20 cellular contexts compared by ENCODE assay signal in the genomic region with DNA sequence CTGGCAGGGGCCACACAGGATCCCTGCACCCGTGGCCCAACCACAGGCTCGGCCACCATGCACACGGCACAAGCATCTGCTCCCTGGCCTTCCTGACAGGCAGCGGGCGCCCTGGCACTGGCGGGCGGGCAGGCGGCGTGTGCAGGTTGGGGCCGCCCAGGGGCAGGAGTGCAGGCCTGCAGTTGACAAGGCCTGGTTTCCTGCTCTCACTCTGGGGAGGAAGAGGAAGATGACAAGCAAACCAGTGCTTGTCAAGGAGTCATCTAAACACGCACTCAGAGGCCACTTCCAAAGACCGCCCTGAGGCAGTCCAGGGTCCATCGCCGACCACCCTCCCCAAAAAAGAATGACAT.
A peak's percentile ranks its signal among the peaks of the same experiment; 100 is the strongest.
DNase-seq lines count a peak whose midpoint lies in the region; ATAC-seq, FAIRE-seq and TF ChIP-seq lines count a peak whose summit lies in the region.
"Had no signal": no experiment of that assay in that cellular context is flagged by ENCODE, and none has a peak within 500 bp of the region (broad histone marks: within the 10 kb centered on the region; RNA-seq: fewer than 3 reads in every experiment).

No MANE protein-coding gene starts in this region.

- dilution Hi-C loops in endothelial cell of umbilical vein (cut with MboI; ENCODE audit: extremely low pct_ligation_motif_present, low sequenced_read_pairs), result no loop called here

- H3K4me3 ChIP-seq in Loucy (ENCODE audit: low read length, poor library complexity, severe bottlenecking) (no peak overlapping the region), endothelial cell of umbilical vein (replicated peaks in 1 of 3; ENCODE audit: insufficient read depth in 1 of 3, low read depth in 1 of 3, low read length in 3 of 3) (no peak overlapping the region), tibial artery (no peak overlapping the region)
- no peak overlapping the region for H3K4me3 ChIP-seq in CD8-positive, alpha-beta memory T cell (ENCODE audit: low read length)
- H3K4me3 ChIP-seq: coronary artery, hepatocyte, thoracic aorta had no signal

- H3K9me1 ChIP-seq in endothelial cell of umbilical vein (replicated peaks; ENCODE audit: control insufficient read depth, extremely low read depth, insufficient read depth, low read length), result no peaks in the 10 kb centered on the region

- H3K4me3 Mint-ChIP-seq in T-helper 2 cell treated with Interferon-gamma antibody and Interleukin-4, amounts not matched to agents 5 μg/mL and 100 μg/mL, for 36 hours, result no peak overlapping the region
- no peak overlapping the region for H3K4me3 Mint-ChIP-seq in activated T-helper 17 cell treated with anti-CD3 and anti-CD28 coated beads, Interleukin-2, amount 50 U/mL, for 72 hours
- H3K4me3 Mint-ChIP-seq in CD8-positive, alpha-beta memory T cell, result no peak overlapping the region
- H3K4me3 Mint-ChIP-seq: activated B cell treated with CpG ODN at 0.5 μM for 24 hours; activated naive CD8-positive, alpha-beta T cell; natural killer cell treated with Interleukin-12 subunit alpha and Interleukin-12 subunit beta and Interleukin-15 and Interleukin-18, amount 100 ng/mL, for 72 hours; T-helper 17 cell had no signal

- no peaks in the 10 kb centered on the region for H3K9me2 ChIP-seq in Loucy (replicated peaks; ENCODE audit: low read depth, low read length)

- no peaks in the 10 kb centered on the region for H3K9me3 ChIP-seq in Loucy (ENCODE audit: insufficient read depth, low read depth, low read length)
- H3K9me3 ChIP-seq in endothelial cell of umbilical vein (replicated peaks; ENCODE audit: control insufficient read depth, insufficient read depth, low read length), result no peaks in the 10 kb centered on the region
- no peaks in the 10 kb centered on the region for H3K9me3 ChIP-seq in tibial artery
- H3K9me3 ChIP-seq in CD8-positive, alpha-beta memory T cell (ENCODE audit: low read length), result no peaks in the 10 kb centered on the region
- H3K9me3 ChIP-seq: thoracic aorta had no signal

- no peak for DNase-seq in endothelial cell of umbilical vein (ENCODE audit: low read depth, low spot score)
- peak; percentile 29 to 60 for DNase-seq in lung microvascular endothelial cell (ENCODE audit: low read depth in 2 of 2)
- DNase-seq in tibial artery, result no peak
- no peak for DNase-seq in T-helper 2 cell treated with Interferon-gamma antibody and Interleukin-4, amounts not matched to agents 5 μg/mL and 100 μg/mL, for 36 hours (ENCODE audit: low spot score)
- DNase-seq in CD8-positive, alpha-beta memory T cell, result no peak
- DNase-seq: activated B cell treated with CpG ODN at 0.5 μM for 24 hours; activated T-cell treated with anti-CD3 and anti-CD28 coated beads, Interleukin-2, amount 50 U/mL, for 48 hours; brain microvascular endothelial cell; GOT3; NCI-H524; T-helper 17 cell had no signal

- ATAC-seq in activated T-helper 17 cell treated with anti-CD3 and anti-CD28 coated beads, Interleukin-2, amount 50 U/mL, for 72 hours (replicated peaks), result no peak
- ATAC-seq: natural killer cell treated with Interleukin-12 subunit alpha and Interleukin-12 subunit beta and Interleukin-15 and Interleukin-18, amount 100 ng/mL, for 72 hours; T-helper 17 cell had no signal

- H2AFZ ChIP-seq in Loucy (ENCODE audit: low read length) (0 out of 2 replicates have a peak overlapping the region, but pooled peaks have one; percentile 8), endothelial cell of umbilical vein (ENCODE audit: low read depth, low read length) (no peak overlapping the region)
- H2AFZ ChIP-seq: hepatocyte had no signal

- POLR2A ChIA-PET in endothelial cell of umbilical vein (lab: Charles Lee), result no interaction called here
- POLR2A ChIA-PET in CD8-positive, alpha-beta memory T cell (lab: Charles Lee), result no interaction called here

- H3K4me2 ChIP-seq in Loucy (ENCODE audit: low read depth, low read length, poor library complexity, severe bottlenecking) (peak overlapping the region; percentile 46), endothelial cell of umbilical vein (ENCODE audit: insufficient read depth, low read length) (no peak overlapping the region)

- H3K36me3 ChIP-seq in Loucy (ENCODE audit: insufficient read depth, low read length) (no peaks in the 10 kb centered on the region), endothelial cell of umbilical vein (ENCODE audit: control insufficient read depth in 2 of 2, extremely low read depth in 1 of 2, insufficient read depth in 2 of 2, low read length in 2 of 2) (no peaks in the 10 kb centered on the region), tibial artery (no peaks in the 10 kb centered on the region)
- no peaks in the 10 kb centered on the region for H3K36me3 ChIP-seq in CD8-positive, alpha-beta memory T cell (ENCODE audit: insufficient read depth, low read length)
- H3K36me3 ChIP-seq: brain microvascular endothelial cell, thoracic aorta had no signal

- no peaks in the 10 kb centered on the region for H3K4me1 Mint-ChIP-seq in T-helper 2 cell treated with Interferon-gamma antibody and Interleukin-4, amounts not matched to agents 5 μg/mL and 100 μg/mL, for 36 hours (ENCODE audit: low read depth)
- H3K4me1 Mint-ChIP-seq in activated T-helper 17 cell treated with anti-CD3 and anti-CD28 coated beads, Interleukin-2, amount 50 U/mL, for 72 hours, result no peaks in the 10 kb centered on the region
- H3K4me1 Mint-ChIP-seq in CD8-positive, alpha-beta memory T cell, result peaks cover 0 to 4% (median 0%) of the 10 kb centered on the region in 3 donors
- H3K4me1 Mint-ChIP-seq: activated B cell treated with CpG ODN at 0.5 μM for 24 hours had no signal

- H3K36me3 Mint-ChIP-seq in T-helper 2 cell treated with Interferon-gamma antibody and Interleukin-4, amounts not matched to agents 5 μg/mL and 100 μg/mL, for 36 hours (ENCODE audit: low read depth), result no peaks in the 10 kb centered on the region
- no peaks in the 10 kb centered on the region for H3K36me3 Mint-ChIP-seq in activated T-helper 17 cell treated with anti-CD3 and anti-CD28 coated beads, Interleukin-2, amount 50 U/mL, for 72 hours (ENCODE audit: low read depth)
- H3K36me3 Mint-ChIP-seq in CD8-positive, alpha-beta memory T cell, result peaks cover 0 to 4% (median 1%) of the 10 kb centered on the region in 3 donors
- H3K36me3 Mint-ChIP-seq: activated naive CD8-positive, alpha-beta T cell; natural killer cell treated with Interleukin-12 subunit alpha and Interleukin-12 subunit beta and Interleukin-15 and Interleukin-18, amount 100 ng/mL, for 72 hours had no signal

- no peak overlapping the region for H3K27ac Mint-ChIP-seq in T-helper 2 cell treated with Interferon-gamma antibody and Interleukin-4, amounts not matched to agents 5 μg/mL and 100 μg/mL, for 36 hours
- H3K27ac Mint-ChIP-seq in activated T-helper 17 cell treated with anti-CD3 and anti-CD28 coated beads, Interleukin-2, amount 50 U/mL, for 72 hours, result no peak overlapping the region
- H3K27ac Mint-ChIP-seq in CD8-positive, alpha-beta memory T cell, result no peak overlapping the region
- H3K27ac Mint-ChIP-seq: activated B cell treated with CpG ODN at 0.5 μM for 24 hours; activated naive CD8-positive, alpha-beta T cell; natural killer cell treated with Interleukin-12 subunit alpha and Interleukin-12 subunit beta and Interleukin-15 and Interleukin-18, amount 100 ng/mL, for 72 hours; T-helper 17 cell had no signal

- H3K9me3 Mint-ChIP-seq in T-helper 2 cell treated with Interferon-gamma antibody and Interleukin-4, amounts not matched to agents 5 μg/mL and 100 μg/mL, for 36 hours, result no peaks in the 10 kb centered on the region
- H3K9me3 Mint-ChIP-seq in activated T-helper 17 cell treated with anti-CD3 and anti-CD28 coated beads, Interleukin-2, amount 50 U/mL, for 72 hours, result no peaks in the 10 kb centered on the region
- no peaks in the 10 kb centered on the region for H3K9me3 Mint-ChIP-seq in CD8-positive, alpha-beta memory T cell
- H3K9me3 Mint-ChIP-seq: natural killer cell treated with Interleukin-12 subunit alpha and Interleukin-12 subunit beta and Interleukin-15 and Interleukin-18, amount 100 ng/mL, for 72 hours had no signal

- H3K9ac ChIP-seq in Loucy (ENCODE audit: low read depth, low read length, poor library complexity, severe bottlenecking) (peak overlapping the region; percentile 28), endothelial cell of umbilical vein (replicated peaks; ENCODE audit: extremely low read depth, insufficient read depth, low read length) (no peak overlapping the region)

- intact Hi-C loops in endothelial cell of umbilical vein (cut with micrococcal nuclease) (no loop called here), tibial artery (cut with DNase I; ENCODE audit: low total_unique reads) (no loop called here)

- no peak overlapping the region for H3K27ac ChIP-seq in endothelial cell of umbilical vein (ENCODE audit: insufficient read depth, low read depth, low read length)
- H3K27ac ChIP-seq in tibial artery, result peak overlapping the region; percentile 3 to 43
- no peak overlapping the region for H3K27ac ChIP-seq in CD8-positive, alpha-beta memory T cell (ENCODE audit: low read depth, low read length)
- H3K27ac ChIP-seq: brain microvascular endothelial cell had no signal

- H3K4me1 ChIP-seq in Loucy (ENCODE audit: insufficient read depth, low read length, poor library complexity, severe bottlenecking) (peaks cover 28% of the 10 kb centered on the region), endothelial cell of umbilical vein (ENCODE audit: control insufficient read depth, extremely low read depth, insufficient read depth, low read length) (peaks cover 4% of the 10 kb centered on the region), tibial artery (peaks cover 0 to 46% (median 32%) of the 10 kb centered on the region in 4 donors)
- H3K4me1 ChIP-seq in CD8-positive, alpha-beta memory T cell (ENCODE audit: insufficient read depth, low read length), result no peaks in the 10 kb centered on the region

- H3K79me2 ChIP-seq in Loucy (ENCODE audit: insufficient read depth, low read length) (no peaks in the 10 kb centered on the region), endothelial cell of umbilical vein (ENCODE audit: control insufficient read depth, insufficient read depth, low read length) (no peaks in the 10 kb centered on the region)
- H3K79me2 ChIP-seq: hepatocyte had no signal

- H4K20me1 ChIP-seq in Loucy (ENCODE audit: insufficient read depth, low read length, poor library complexity, severe bottlenecking) (no peaks in the 10 kb centered on the region), endothelial cell of umbilical vein (replicated peaks; ENCODE audit: control insufficient read depth, extremely low read depth, insufficient read depth, low read length) (no peaks in the 10 kb centered on the region)

- CTCF ChIA-PET in endothelial cell of umbilical vein (lab: Charles Lee), result interaction anchor here (1.4 kb wide), 1 partner anchor 285 kb away, joined by 4 read pairs; no protein-coding TSS in a partner anchor
- CTCF ChIA-PET in CD8-positive, alpha-beta memory T cell (lab: Charles Lee), result no interaction called here

- peaks cover 8% of the 10 kb centered on the region for H3K27me3 Mint-ChIP-seq in T-helper 2 cell treated with Interferon-gamma antibody and Interleukin-4, amounts not matched to agents 5 μg/mL and 100 μg/mL, for 36 hours (ENCODE audit: low read depth)
- H3K27me3 Mint-ChIP-seq in activated T-helper 17 cell treated with anti-CD3 and anti-CD28 coated beads, Interleukin-2, amount 50 U/mL, for 72 hours, result no peaks in the 10 kb centered on the region
- H3K27me3 Mint-ChIP-seq in CD8-positive, alpha-beta memory T cell, result peaks cover 16 to 18% of the 10 kb centered on the region in 2 donors
- H3K27me3 Mint-ChIP-seq: activated naive CD8-positive, alpha-beta T cell; T-helper 17 cell had no signal

- TF ChIP-seq CTCF in Loucy (conservative IDR thresholded peaks at IDR 0.05; ENCODE audit: low read length) (peak; percentile 28; the same call in 1 of the 2 replicates), endothelial cell of umbilical vein (IDR thresholded peaks at IDR 0.05; ENCODE audit: extremely low read depth in 1 of 2, insufficient read depth in 1 of 2, low read depth in 1 of 2, low read length in 2 of 2) (no peak), tibial artery (IDR thresholded peaks at IDR 0.05) (no peak)

- no TSS peak for BruUV-seq in endothelial cell of umbilical vein (replicated peaks; lab: Mats Ljungman, UMichigan)

- TF ChIP-seq POLR2A in endothelial cell of umbilical vein (IDR thresholded peaks at IDR 0.05; ENCODE audit: low read depth, low read length), result no peak

- no peaks in the 10 kb centered on the region for H3F3A ChIP-seq in Loucy (ENCODE audit: low read depth)

- H3K27me3 ChIP-seq in Loucy (ENCODE audit: insufficient read depth, low read length, poor library complexity, severe bottlenecking) (no peaks in the 10 kb centered on the region), endothelial cell of umbilical vein (ENCODE audit: control insufficient read depth in 2 of 2, insufficient read depth in 2 of 2, low read length in 2 of 2) (no peaks in the 10 kb centered on the region), tibial artery (no peaks in the 10 kb centered on the region)
- H3K27me3 ChIP-seq in CD8-positive, alpha-beta memory T cell (ENCODE audit: insufficient read depth, low read length, poor library complexity, severe bottlenecking), result no peaks in the 10 kb centered on the region
- H3K27me3 ChIP-seq: brain microvascular endothelial cell, hepatocyte had no signal

- peak; percentile 48 for FAIRE-seq in endothelial cell of umbilical vein (lab: Jason Lieb, UNC)
- FAIRE-seq: endometrium, GM19239 had no signal

Comparison
In these comparisons a context has a peak if more than half of its experiments do, and no peak if none do; other contexts are left out.
1. DNase-seq: peak in lung microvascular endothelial cell (2 of 2); none in endothelial cell of umbilical vein (single experiment), tibial artery (0 of 2), T-helper 2 cell treated with Interferon-gamma antibody and Interleukin-4, amounts not matched to agents 5 μg/mL and 100 μg/mL, for 36 hours (single experiment) and CD8-positive, alpha-beta memory T cell (0 of 5).
2. H3K27ac ChIP-seq: peak in tibial artery (2 of 2); none in endothelial cell of umbilical vein (single experiment) and CD8-positive, alpha-beta memory T cell (single experiment).